Comparison of ENCODE assay signal across 12 cellular contexts in the genomic region with DNA sequence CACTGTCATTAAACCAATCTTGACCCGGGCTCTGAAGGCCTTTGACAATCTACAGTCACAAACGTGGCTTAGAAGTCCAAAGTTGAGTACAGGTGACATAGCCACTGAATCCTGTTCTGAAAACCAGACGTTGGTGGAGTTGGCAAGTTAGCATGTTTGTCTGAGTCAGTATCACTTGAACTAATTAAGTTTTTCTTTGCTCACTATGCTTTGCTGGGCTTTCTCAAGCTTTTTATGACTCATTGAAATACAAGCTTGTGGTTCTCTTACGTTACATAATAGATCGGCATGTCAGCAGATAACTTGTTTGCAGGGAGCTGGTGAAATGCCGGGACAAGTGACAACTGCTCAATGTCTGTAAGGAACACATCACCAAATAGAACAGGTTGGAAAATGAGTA. TPM values are rescaled to one million over a fixed set of nuclear protein-coding genes. Genes with fewer than 3 reads are reported as not detected.
A peak's percentile ranks its signal among the peaks of the same experiment; 100 is the strongest.
DNase-seq lines count a peak whose midpoint lies in the region; ATAC-seq and TF ChIP-seq lines count a peak whose summit lies in the region.
"Had no signal": no experiment of that assay in that cellular context is flagged by ENCODE, and none has a peak within 500 bp of the region (broad histone marks: within the 10 kb centered on the region; RNA-seq: fewer than 3 reads in every experiment).

No MANE protein-coding gene starts in this region.

- TF ChIP-seq CTCF in upper lobe of right lung (IDR thresholded peaks at IDR 0.05): no peak

- H3K4me3 ChIP-seq in upper lobe of right lung (no peak overlapping the region), H7 (ENCODE audit: insufficient read depth, low read depth, low read length) (no peak overlapping the region)
- H3K4me3 ChIP-seq: thoracic aorta had no signal

- intact Hi-C loops in upper lobe of right lung (cut with DNase I): no loop called here

- ATAC-seq in SK-N-SH treated with all-trans-retinoic acid at 6 μM for 48 hours (peak; percentile 95), upper lobe of right lung (peak; percentile 80)

- peak; percentile 57 for DNase-seq in DMS53 (lab: John Stamatoyannopoulos, UW)
- DNase-seq in DMS53 treated with DMSO at 0.1 percent for 48 hours (lab: John Stamatoyannopoulos, UW; ENCODE audit: unreplicated experiment): no peak
- DNase-seq in fibroblast of the conjunctiva (ENCODE audit: low read depth): peak; percentile 47
- DNase-seq in upper lobe of right lung: no peak
- DNase-seq in H7: no peak
- no peak for DNase-seq in KBM-7
- DNase-seq in immature natural killer cell: no peak
- DNase-seq: activated T-cell treated with anti-CD3 and anti-CD28 coated beads, Interleukin-2, amount 50 U/mL, for 24 hours; effector CD4-positive, alpha-beta T cell had no signal

- no peaks in the 10 kb centered on the region for H3K27me3 Mint-ChIP-seq in immature natural killer cell (ENCODE audit: low read depth in 3 of 3)

- H3K4me1 ChIP-seq in upper lobe of right lung: no peaks in the 10 kb centered on the region

- H3K27ac Mint-ChIP-seq in immature natural killer cell: no peak overlapping the region
- H3K27ac Mint-ChIP-seq: activated T-cell treated with anti-CD3 and anti-CD28 coated beads, Interleukin-2, amount 50 U/mL, for 24 hours had no signal

- no peaks in the 10 kb centered on the region for H3K9me3 ChIP-seq in upper lobe of right lung
- H3K9me3 ChIP-seq: thoracic aorta had no signal

- H3K4me1 Mint-ChIP-seq in immature natural killer cell: no peaks in the 10 kb centered on the region

- no peak overlapping the region for H3K27ac ChIP-seq in upper lobe of right lung
- H3K27ac ChIP-seq: 22Rv1, thoracic aorta had no signal

- H3K36me3 ChIP-seq in upper lobe of right lung (no peaks in the 10 kb centered on the region), H7 (replicated peaks; ENCODE audit: control insufficient read depth, insufficient read depth, low read length) (no peaks in the 10 kb centered on the region)
- H3K36me3 ChIP-seq: thoracic aorta had no signal

- no peak overlapping the region for H3K4me3 Mint-ChIP-seq in immature natural killer cell
- H3K4me3 Mint-ChIP-seq: activated T-cell treated with anti-CD3 and anti-CD28 coated beads, Interleukin-2, amount 50 U/mL, for 24 hours had no signal

- in situ Hi-C loops in KBM-7 (cut with MboI; ENCODE audit: low pct_unique_long_range_greater_than_20kb, low sequenced_read_pairs): no loop called here

- no peaks in the 10 kb centered on the region for H3K9me3 Mint-ChIP-seq in immature natural killer cell
- H3K9me3 Mint-ChIP-seq: activated T-cell treated with anti-CD3 and anti-CD28 coated beads, Interleukin-2, amount 50 U/mL, for 24 hours had no signal

- H3K36me3 Mint-ChIP-seq in immature natural killer cell: no peaks in the 10 kb centered on the region

- H3K27me3 ChIP-seq in upper lobe of right lung (no peaks in the 10 kb centered on the region), H7 (ENCODE audit: control insufficient read depth, insufficient read depth, low read length) (no peaks in the 10 kb centered on the region)

TF ChIP-seq in SK-N-SH treated with all-trans-retinoic acid at 6 μM for 48 hours, 23 proteins besides CTCF, POLR2A, EP300 and RAD21 (continues in another document):
- no peak for TF ChIP-seq CSRNP3 (CRISPR knock-in tag; IDR thresholded peaks at IDR 0.05)
- no peak for TF ChIP-seq ZNF8 (CRISPR knock-in tag; IDR thresholded peaks at IDR 0.05)
- TF ChIP-seq ZNF70 (CRISPR knock-in tag; IDR thresholded peaks at IDR 0.05): no peak
- TF ChIP-seq CSDC2 (CRISPR knock-in tag; IDR thresholded peaks at IDR 0.05): no peak
- TF ChIP-seq TOX (CRISPR knock-in tag; IDR thresholded peaks at IDR 0.05; ENCODE audit: borderline replicate concordance): peak; percentile 44; the same call in 1 of the 2 replicates
- TF ChIP-seq ZNF565 (CRISPR knock-in tag; conservative IDR thresholded peaks at IDR 0.05; ENCODE audit: low read depth): no peak
- TF ChIP-seq SNAI2 (CRISPR knock-in tag; IDR thresholded peaks at IDR 0.05): peak; percentile 70; the same call in 1 of the 2 replicates
- peak; percentile 91 for TF ChIP-seq CREB5 (CRISPR knock-in tag; IDR thresholded peaks at IDR 0.05; ENCODE audit: low read depth)
- TF ChIP-seq ZFP30 (CRISPR knock-in tag; IDR thresholded peaks at IDR 0.05): no peak
- TF ChIP-seq PATZ1 (CRISPR knock-in tag; IDR thresholded peaks at IDR 0.05; ENCODE audit: borderline replicate concordance): peak; percentile 88; the same call in 1 of the 2 replicates
- TF ChIP-seq, protein P1, sequence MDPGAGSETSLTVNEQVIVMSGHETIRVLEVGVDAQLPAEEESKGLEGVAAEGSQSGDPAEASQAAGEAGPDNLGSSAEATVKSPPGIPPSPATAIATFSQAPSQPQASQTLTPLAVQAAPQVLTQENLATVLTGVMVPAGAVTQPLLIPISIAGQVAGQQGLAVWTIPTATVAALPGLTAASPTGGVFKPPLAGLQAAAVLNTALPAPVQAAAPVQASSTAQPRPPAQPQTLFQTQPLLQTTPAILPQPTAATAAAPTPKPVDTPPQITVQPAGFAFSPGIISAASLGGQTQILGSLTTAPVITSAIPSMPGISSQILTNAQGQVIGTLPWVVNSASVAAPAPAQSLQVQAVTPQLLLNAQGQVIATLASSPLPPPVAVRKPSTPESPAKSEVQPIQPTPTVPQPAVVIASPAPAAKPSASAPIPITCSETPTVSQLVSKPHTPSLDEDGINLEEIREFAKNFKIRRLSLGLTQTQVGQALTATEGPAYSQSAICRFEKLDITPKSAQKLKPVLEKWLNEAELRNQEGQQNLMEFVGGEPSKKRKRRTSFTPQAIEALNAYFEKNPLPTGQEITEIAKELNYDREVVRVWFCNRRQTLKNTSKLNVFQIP (CRISPR knock-in tag; IDR thresholded peaks at IDR 0.05; ENCODE audit: borderline replicate concordance, low read depth): no peak
- no peak for TF ChIP-seq BACH2 (CRISPR knock-in tag; IDR thresholded peaks at IDR 0.05; ENCODE audit: borderline replicate concordance)
- TF ChIP-seq ARNTL (CRISPR knock-in tag; IDR thresholded peaks at IDR 0.05; ENCODE audit: borderline replicate concordance, low read depth): no peak
- no peak for TF ChIP-seq ZFP3 (CRISPR knock-in tag; IDR thresholded peaks at IDR 0.05)
- peak; percentile 93 for TF ChIP-seq ISL1 (CRISPR knock-in tag; IDR thresholded peaks at IDR 0.05)
- peak; percentile 34; the same call in 1 of the 2 replicates for TF ChIP-seq TCF4 (CRISPR knock-in tag; IDR thresholded peaks at IDR 0.05; ENCODE audit: borderline replicate concordance)
- TF ChIP-seq ZC3H10 (CRISPR knock-in tag; IDR thresholded peaks at IDR 0.05): peak; percentile 86; the same call in 1 of the 2 replicates
- no peak for TF ChIP-seq PPARA (CRISPR knock-in tag; IDR thresholded peaks at IDR 0.05; ENCODE audit: borderline replicate concordance)
- no peak for TF ChIP-seq OSR1 (CRISPR knock-in tag; IDR thresholded peaks at IDR 0.05)

RNA-seq across cellular contexts. Expression of gene ARL5B, which starts 53.8 kb away (rescaled TPM):
- 11.5 TPM for total RNA-seq in upper lobe of right lung
- 35.3 and 46.6 TPM in 2 replicates for total RNA-seq in H7 (2014; rRNA removed; shearing (Covaris generic))
- polyA plus RNA-seq in immature natural killer cell: 1 to 10 TPM in 2 of 3 donors, under 1 TPM in 1; 0.84 to 1.7 (median 1.6) TPM

Comparison
In these comparisons a context has a peak if more than half of its experiments do, and no peak if none do; other contexts are left out.
1. DNase-seq: peak in DMS53 (single experiment) and fibroblast of the conjunctiva (single experiment); none in DMS53 treated with DMSO at 0.1 percent for 48 hours (single experiment), upper lobe of right lung (single experiment), H7 (single experiment), KBM-7 (single experiment) and immature natural killer cell (0 of 3).